1 cellular context compared by ENCODE assay signal in genomic region chr7:134432296-134433152, GRCh38.
TF ChIP-seq lines count a peak whose summit lies in the region.

No MANE protein-coding gene starts in this region.

TF ChIP-seq in K562, 482 proteins besides CTCF, POLR2A, EP300 and RAD21 (continued from another document and continues in another):
- TF ChIP-seq, protein P1, sequence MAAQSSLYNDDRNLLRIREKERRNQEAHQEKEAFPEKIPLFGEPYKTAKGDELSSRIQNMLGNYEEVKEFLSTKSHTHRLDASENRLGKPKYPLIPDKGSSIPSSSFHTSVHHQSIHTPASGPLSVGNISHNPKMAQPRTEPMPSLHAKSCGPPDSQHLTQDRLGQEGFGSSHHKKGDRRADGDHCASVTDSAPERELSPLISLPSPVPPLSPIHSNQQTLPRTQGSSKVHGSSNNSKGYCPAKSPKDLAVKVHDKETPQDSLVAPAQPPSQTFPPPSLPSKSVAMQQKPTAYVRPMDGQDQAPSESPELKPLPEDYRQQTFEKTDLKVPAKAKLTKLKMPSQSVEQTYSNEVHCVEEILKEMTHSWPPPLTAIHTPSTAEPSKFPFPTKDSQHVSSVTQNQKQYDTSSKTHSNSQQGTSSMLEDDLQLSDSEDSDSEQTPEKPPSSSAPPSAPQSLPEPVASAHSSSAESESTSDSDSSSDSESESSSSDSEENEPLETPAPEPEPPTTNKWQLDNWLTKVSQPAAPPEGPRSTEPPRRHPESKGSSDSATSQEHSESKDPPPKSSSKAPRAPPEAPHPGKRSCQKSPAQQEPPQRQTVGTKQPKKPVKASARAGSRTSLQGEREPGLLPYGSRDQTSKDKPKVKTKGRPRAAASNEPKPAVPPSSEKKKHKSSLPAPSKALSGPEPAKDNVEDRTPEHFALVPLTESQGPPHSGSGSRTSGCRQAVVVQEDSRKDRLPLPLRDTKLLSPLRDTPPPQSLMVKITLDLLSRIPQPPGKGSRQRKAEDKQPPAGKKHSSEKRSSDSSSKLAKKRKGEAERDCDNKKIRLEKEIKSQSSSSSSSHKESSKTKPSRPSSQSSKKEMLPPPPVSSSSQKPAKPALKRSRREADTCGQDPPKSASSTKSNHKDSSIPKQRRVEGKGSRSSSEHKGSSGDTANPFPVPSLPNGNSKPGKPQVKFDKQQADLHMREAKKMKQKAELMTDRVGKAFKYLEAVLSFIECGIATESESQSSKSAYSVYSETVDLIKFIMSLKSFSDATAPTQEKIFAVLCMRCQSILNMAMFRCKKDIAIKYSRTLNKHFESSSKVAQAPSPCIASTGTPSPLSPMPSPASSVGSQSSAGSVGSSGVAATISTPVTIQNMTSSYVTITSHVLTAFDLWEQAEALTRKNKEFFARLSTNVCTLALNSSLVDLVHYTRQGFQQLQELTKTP (IDR thresholded peaks at IDR 0.05; ENCODE audit: low read depth in 1 of 2, partially characterized antibody in 2 of 2): no peak
- TF ChIP-seq RBBP5 (IDR thresholded peaks at IDR 0.05; ENCODE audit: borderline replicate concordance, insufficient read depth, low read length, poor library complexity, severe bottlenecking) (no peak), ELK1 (CRISPR knock-in tag; IDR thresholded peaks at IDR 0.05) (no peak), CEBPG (CRISPR knock-in tag; IDR thresholded peaks at IDR 0.05) (no peak), CEBPG (tag; conservative IDR thresholded peaks at IDR 0.05 in 1 of 2, IDR thresholded peaks at IDR 0.05 in 1 of 2) (no peak), ZNF41 (CRISPR knock-in tag; conservative IDR thresholded peaks at IDR 0.05) (0 out of 2 replicates have a peak, but pooled peaks have one; percentile 42), ZNF23 (CRISPR knock-in tag; IDR thresholded peaks at IDR 0.05) (no peak), KAT2B (IDR thresholded peaks at IDR 0.05; ENCODE audit: low read depth, low read length) (no peak), THRA (IDR thresholded peaks at IDR 0.05) (no peak), ZNF165 (CRISPR knock-in tag; IDR thresholded peaks at IDR 0.05; ENCODE audit: borderline replicate concordance) (no peak), SRSF7 (optimal IDR thresholded peaks at IDR 0.05; ENCODE audit: low read depth, low read length) (no peak), POLR3A (IDR thresholded peaks at IDR 0.05; ENCODE audit: borderline replicate concordance, extremely low read depth, insufficient read depth, insufficient read length) (no peak), PPARD (CRISPR knock-in tag; IDR thresholded peaks at IDR 0.05) (no peak), TAF9B (IDR thresholded peaks at IDR 0.05; ENCODE audit: partially characterized antibody) (no peak), ZBTB26 (CRISPR knock-in tag; IDR thresholded peaks at IDR 0.05) (peak; percentile 50; the same call in 1 of the 2 replicates), SMAD4 (CRISPR knock-in tag; conservative IDR thresholded peaks at IDR 0.05) (no peak), SIX5 (IDR thresholded peaks at IDR 0.05; ENCODE audit: borderline replicate concordance in 1 of 2, insufficient read depth in 1 of 2, low read depth in 1 of 2, low read length in 2 of 2) (no peak), NFIC (IDR thresholded peaks at IDR 0.05) (no peak), ZBTB2 (IDR thresholded peaks at IDR 0.05) (no peak), GATAD2A (IDR thresholded peaks at IDR 0.05) (no peak), ZNF253 (CRISPR knock-in tag; conservative IDR thresholded peaks at IDR 0.05) (no peak), GABPA (tag; conservative IDR thresholded peaks at IDR 0.05; ENCODE audit: low read depth) (peak; percentile 59), VEZF1 (CRISPR knock-in tag; IDR thresholded peaks at IDR 0.05) (no peak), OTX1 (CRISPR knock-in tag; IDR thresholded peaks at IDR 0.05) (no peak), MXI1 (IDR thresholded peaks at IDR 0.05; ENCODE audit: low read depth, low read length) (no peak), HDGF (IDR thresholded peaks at IDR 0.05) (no peak), NKRF (IDR thresholded peaks at IDR 0.05; ENCODE audit: borderline replicate concordance) (no peak), HDAC2 (IDR thresholded peaks at IDR 0.05) (no peak; the same call in 1 of the 2 replicates), ESRRB (CRISPR knock-in tag; IDR thresholded peaks at IDR 0.05; ENCODE audit: borderline replicate concordance) (no peak), NR4A1 (CRISPR knock-in tag; IDR thresholded peaks at IDR 0.05) (no peak), NR4A1 (tag; IDR thresholded peaks at IDR 0.05) (no peak), NFE2 (IDR thresholded peaks at IDR 0.05; ENCODE audit: low read depth) (no peak), MYNN (IDR thresholded peaks at IDR 0.05) (no peak), MYNN (CRISPR knock-in tag; IDR thresholded peaks at IDR 0.05) (no peak), NCOA4 (IDR thresholded peaks at IDR 0.05; ENCODE audit: partially characterized antibody) (no peak), POLR2G (IDR thresholded peaks at IDR 0.05; ENCODE audit: low read depth, low read length) (no peak), ZBTB1 (CRISPR knock-in tag; IDR thresholded peaks at IDR 0.05; ENCODE audit: borderline replicate concordance, low read depth) (no peak), MTA1 (IDR thresholded peaks at IDR 0.05; ENCODE audit: borderline replicate concordance) (no peak; the same call in 1 of the 2 replicates), NFIX (CRISPR knock-in tag; IDR thresholded peaks at IDR 0.05; ENCODE audit: low read depth) (no peak), CHD2 (IDR thresholded peaks at IDR 0.05; ENCODE audit: low read depth, low read length) (no peak)
- TF ChIP-seq, protein P2, sequence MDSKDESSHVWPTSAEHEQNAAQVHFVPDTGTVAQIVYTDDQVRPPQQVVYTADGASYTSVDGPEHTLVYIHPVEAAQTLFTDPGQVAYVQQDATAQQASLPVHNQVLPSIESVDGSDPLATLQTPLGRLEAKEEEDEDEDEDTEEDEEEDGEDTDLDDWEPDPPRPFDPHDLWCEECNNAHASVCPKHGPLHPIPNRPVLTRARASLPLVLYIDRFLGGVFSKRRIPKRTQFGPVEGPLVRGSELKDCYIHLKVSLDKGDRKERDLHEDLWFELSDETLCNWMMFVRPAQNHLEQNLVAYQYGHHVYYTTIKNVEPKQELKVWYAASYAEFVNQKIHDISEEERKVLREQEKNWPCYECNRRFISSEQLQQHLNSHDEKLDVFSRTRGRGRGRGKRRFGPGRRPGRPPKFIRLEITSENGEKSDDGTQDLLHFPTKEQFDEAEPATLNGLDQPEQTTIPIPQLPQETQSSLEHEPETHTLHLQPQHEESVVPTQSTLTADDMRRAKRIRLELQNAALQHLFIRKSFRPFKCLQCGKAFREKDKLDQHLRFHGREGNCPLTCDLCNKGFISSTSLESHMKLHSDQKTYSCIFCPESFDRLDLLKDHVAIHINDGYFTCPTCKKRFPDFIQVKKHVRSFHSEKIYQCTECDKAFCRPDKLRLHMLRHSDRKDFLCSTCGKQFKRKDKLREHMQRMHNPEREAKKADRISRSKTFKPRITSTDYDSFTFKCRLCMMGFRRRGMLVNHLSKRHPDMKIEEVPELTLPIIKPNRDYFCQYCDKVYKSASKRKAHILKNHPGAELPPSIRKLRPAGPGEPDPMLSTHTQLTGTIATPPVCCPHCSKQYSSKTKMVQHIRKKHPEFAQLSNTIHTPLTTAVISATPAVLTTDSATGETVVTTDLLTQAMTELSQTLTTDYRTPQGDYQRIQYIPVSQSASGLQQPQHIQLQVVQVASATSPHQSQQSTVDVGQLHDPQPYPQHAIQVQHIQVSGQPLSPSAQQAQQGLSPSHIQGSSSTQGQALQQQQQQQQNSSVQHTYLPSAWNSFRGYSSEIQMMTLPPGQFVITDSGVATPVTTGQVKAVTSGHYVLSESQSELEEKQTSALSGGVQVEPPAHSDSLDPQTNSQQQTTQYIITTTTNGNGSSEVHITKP (IDR thresholded peaks at IDR 0.05; ENCODE audit: partially characterized antibody): peak; percentile 87
